10 cellular contexts compared by ENCODE assay signal in the genomic region with DNA sequence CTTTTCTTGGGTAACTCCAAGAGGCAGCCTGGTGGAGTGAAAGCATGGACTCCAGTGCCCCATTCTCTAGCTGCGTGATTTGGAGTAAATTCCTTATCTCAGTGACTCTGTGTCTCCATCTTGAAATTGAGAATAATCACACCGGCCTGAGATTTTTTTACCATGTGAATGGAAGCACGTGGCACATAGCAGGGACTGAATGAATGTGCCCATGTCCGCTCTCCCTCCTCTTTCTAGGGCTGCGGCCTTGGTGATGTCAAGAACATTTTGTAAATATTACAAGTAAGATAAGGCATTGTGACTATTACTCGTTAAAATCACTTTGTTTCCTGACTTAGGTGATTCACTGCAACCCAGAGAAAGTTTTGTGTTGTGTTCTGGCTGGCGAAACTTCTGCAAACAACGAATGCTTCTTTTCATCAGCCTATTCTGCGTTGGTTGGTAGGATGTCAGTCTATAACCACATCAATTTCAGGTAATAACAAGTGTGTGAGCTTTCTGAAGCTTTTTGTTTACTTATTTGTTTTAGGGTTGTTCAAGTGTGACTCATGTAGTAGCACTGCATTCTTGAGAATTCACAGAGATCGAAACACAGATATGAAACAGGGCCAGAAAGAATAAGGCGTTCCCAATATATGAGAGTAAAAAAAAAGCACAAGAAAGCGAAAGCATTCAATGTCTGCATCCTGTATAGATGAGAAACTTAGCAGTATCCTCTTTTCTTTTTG.
DNase-seq lines count a peak whose midpoint lies in the region; ATAC-seq, FAIRE-seq and TF ChIP-seq lines count a peak whose summit lies in the region.
"Had no signal": no experiment of that assay in that cellular context is flagged by ENCODE, and none has a peak within 500 bp of the region (broad histone marks: within the 10 kb centered on the region; RNA-seq: fewer than 3 reads in every experiment).

No MANE protein-coding gene starts in this region.

- DNase-seq in activated CD4-positive, alpha-beta T cell treated with anti-CD3 and anti-CD28 coated beads for 36 hours, result peak; percentile 41
- no peak for DNase-seq in activated CD4-positive, alpha-beta T cell treated with anti-CD3 and anti-CD28 coated beads for 1 hour
- DNase-seq in M059J (ENCODE audit: low read depth), result peak; percentile 96
- DNase-seq in choroid plexus epithelial cell (ENCODE audit: low read depth), result peak; percentile 92
- peak; percentile 56 for DNase-seq in small intestine
- no peak for DNase-seq in retina
- no peak for DNase-seq in NCI-H128 (lab: John Stamatoyannopoulos, UW; ENCODE audit: unreplicated experiment)

- no peaks in the 10 kb centered on the region for H3K9me3 ChIP-seq in small intestine (ENCODE audit: control insufficient read depth, low read depth)

- POLR2A ChIA-PET in activated CD4-positive, alpha-beta T cell treated with anti-CD3 and anti-CD28 coated beads for 36 hours (lab: Charles Lee), result no interaction called here

- H3K27me3 ChIP-seq in small intestine (ENCODE audit: control insufficient read depth in 2 of 2, insufficient read depth in 2 of 2, low read length in 2 of 2), result no peaks in the 10 kb centered on the region
- H3K27me3 ChIP-seq: BLaER1, neutrophil had no signal

- no peaks in the 10 kb centered on the region for H3K36me3 ChIP-seq in small intestine (ENCODE audit: control insufficient read depth in 2 of 2, insufficient read depth in 2 of 2, low read length in 2 of 2)
- H3K36me3 ChIP-seq: BLaER1, neutrophil had no signal

- H3K36me3 Mint-ChIP-seq in activated CD4-positive, alpha-beta T cell treated with anti-CD3 and anti-CD28 coated beads for 36 hours (ENCODE audit: low read depth), result peaks cover 7% of the 10 kb centered on the region

- peaks cover 20% of the 10 kb centered on the region for H3K4me1 Mint-ChIP-seq in activated CD4-positive, alpha-beta T cell treated with anti-CD3 and anti-CD28 coated beads for 36 hours

- peak overlapping the region; percentile 59 for H3K27ac Mint-ChIP-seq in activated CD4-positive, alpha-beta T cell treated with anti-CD3 and anti-CD28 coated beads for 36 hours

- no peaks in the 10 kb centered on the region for H3K27me3 Mint-ChIP-seq in activated CD4-positive, alpha-beta T cell treated with anti-CD3 and anti-CD28 coated beads for 36 hours

- intact Hi-C loops in activated CD4-positive, alpha-beta T cell treated with anti-CD3 and anti-CD28 coated beads for 36 hours (cut with DNase I, micrococcal nuclease), result loop anchor here (1.0 to 2.0 kb wide), 4 partner anchors 13 to 86 kb away; no protein-coding TSS in a partner anchor

- H3K27ac ChIP-seq in small intestine (ENCODE audit: low read depth in 1 of 2, low read length in 1 of 2), result peak overlapping the region in 1 of 2 donors; percentile 73
- H3K27ac ChIP-seq: BLaER1, neutrophil had no signal

- FAIRE-seq in small intestine (lab: Jason Lieb, UNC), result no peak

- peak overlapping the region; percentile 16 for H3K4me3 Mint-ChIP-seq in activated CD4-positive, alpha-beta T cell treated with anti-CD3 and anti-CD28 coated beads for 36 hours

- CTCF ChIA-PET in activated CD4-positive, alpha-beta T cell treated with anti-CD3 and anti-CD28 coated beads for 36 hours (lab: Charles Lee), result interaction anchor here (0.6 kb wide), 1 partner anchor 50 kb away, joined by 4 read pairs; no protein-coding TSS in a partner anchor

- no peaks in the 10 kb centered on the region for H3K4me1 ChIP-seq in small intestine (ENCODE audit: control insufficient read depth in 2 of 2, insufficient read depth in 1 of 2, low read depth in 1 of 2, low read length in 1 of 2)
- H3K4me1 ChIP-seq: BLaER1 had no signal

- peaks cover 16% of the 10 kb centered on the region for H3K9me3 Mint-ChIP-seq in activated CD4-positive, alpha-beta T cell treated with anti-CD3 and anti-CD28 coated beads for 36 hours (ENCODE audit: low read depth)

- WGBS in small intestine, 3 donors, result 71 to 73% (median 71%) methylated on average over 12 of the region's 12 CpGs

- TF ChIP-seq CTCF in choroid plexus epithelial cell (conservative IDR thresholded peaks at IDR 0.05; ENCODE audit: low read depth, low read length), result no peak

- H3K4me3 ChIP-seq in choroid plexus epithelial cell (ENCODE audit: low read depth, low read length) (no peak overlapping the region), small intestine (ENCODE audit: low read depth in 1 of 2, low read length in 2 of 2) (no peak overlapping the region)
- H3K4me3 ChIP-seq: BLaER1 had no signal

- ATAC-seq in activated CD4-positive, alpha-beta T cell treated with anti-CD3 and anti-CD28 coated beads for 36 hours, result peak; percentile 92
- ATAC-seq in HG02759 (IDR thresholded peaks at IDR 0.05; ENCODE audit: unreplicated experiment), result no peak

Comparison
In these comparisons a context has a peak if more than half of its experiments do, and no peak if none do; other contexts are left out.
1. DNase-seq: peak in activated CD4-positive, alpha-beta T cell treated with anti-CD3 and anti-CD28 coated beads for 36 hours (single experiment), M059J (single experiment), choroid plexus epithelial cell (single experiment) and small intestine (single experiment); none in activated CD4-positive, alpha-beta T cell treated with anti-CD3 and anti-CD28 coated beads for 1 hour (single experiment), retina (single experiment) and NCI-H128 (single experiment).